Comparison of ENCODE assay signal across 8 cellular contexts in the genomic region with DNA sequence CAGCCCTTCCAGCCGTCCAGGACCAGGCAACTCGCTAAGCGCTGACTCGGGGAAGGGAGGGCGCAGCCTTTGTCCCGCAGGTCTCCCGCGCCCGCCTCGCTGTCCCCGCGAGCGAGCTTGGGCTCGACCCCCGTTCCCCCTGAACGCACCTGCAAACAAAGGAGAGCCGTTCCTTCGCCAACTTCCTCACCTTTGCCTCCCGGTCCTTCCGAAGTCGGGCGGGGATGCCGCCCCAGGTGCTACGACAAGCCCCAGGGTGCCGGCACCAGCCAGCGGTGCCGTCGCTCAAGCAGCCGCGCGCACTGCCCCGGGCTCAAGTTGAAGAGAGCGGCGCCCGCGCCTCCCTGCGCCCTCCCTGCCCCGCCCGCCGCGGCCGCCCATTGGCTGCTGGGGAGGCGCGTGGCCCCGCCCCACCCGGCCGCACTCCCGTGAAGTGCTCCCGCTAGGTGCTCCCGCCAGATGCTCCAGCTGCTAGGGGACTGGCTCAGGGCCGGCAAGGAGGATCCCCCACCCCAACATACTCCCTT.
DNase-seq lines count a peak whose midpoint lies in the region; ATAC-seq and TF ChIP-seq lines count a peak whose summit lies in the region.

No MANE protein-coding gene starts in this region.

- no peaks in the 10 kb centered on the region for H3K9me3 ChIP-seq in BLaER1
- no peaks in the 10 kb centered on the region for H3K9me3 ChIP-seq in PC-3 (ENCODE audit: low read length)
- H3K9me3 ChIP-seq in right atrium auricular region, result no peaks in the 10 kb centered on the region

- ATAC-seq in GM19351 (IDR thresholded peaks at IDR 0.05; ENCODE audit: unreplicated experiment) (peak; percentile 89), HG03460 (IDR thresholded peaks at IDR 0.05; ENCODE audit: unreplicated experiment) (peak; percentile 81), PC-3 (peak; percentile 92)
- peak; percentile 99 for ATAC-seq in activated naive CD8-positive, alpha-beta T cell treated with anti-CD3 and anti-CD28 coated beads, Interleukin-2, amount 10 ng/mL, durations not matched to agents 7 days and 5 days (ENCODE audit: low read depth)

- DNase-seq in PC-3, result peak; percentile 51
- DNase-seq in activated naive CD8-positive, alpha-beta T cell treated with anti-CD3 and anti-CD28 coated beads, Interleukin-2, amount 10 ng/mL, durations not matched to agents 7 days and 5 days, result peak; percentile 79
- DNase-seq in right atrium auricular region (ENCODE audit: low spot score), result peak; percentile 60
- DNase-seq in GF-D8 (lab: John Stamatoyannopoulos, UW), result no peak

- CTCF ChIA-PET in PC-3 (lab: Charles Lee), result no interaction called here

- TF ChIP-seq CTCF in PC-3 (conservative IDR thresholded peaks at IDR 0.05; ENCODE audit: low read depth, low read length), result no peak
- TF ChIP-seq CTCF in right atrium auricular region (IDR thresholded peaks at IDR 0.05), result no peak

- H3K36me3 ChIP-seq in BLaER1 (peaks cover 31% of the 10 kb centered on the region), PC-3 (ENCODE audit: low read depth, low read length) (no peaks in the 10 kb centered on the region), right atrium auricular region (no peaks in the 10 kb centered on the region), rectal smooth muscle tissue (ENCODE audit: control insufficient read depth, insufficient read depth, low read length) (no peaks in the 10 kb centered on the region)

- peak overlapping the region; percentile 93 for H3K4me3 ChIP-seq in BLaER1
- peak overlapping the region; percentile 60; the same call in 1 of the 2 replicates for H3K4me3 ChIP-seq in PC-3 (ENCODE audit: low read length)
- peak overlapping the region; percentile 44 to 53 for H3K4me3 ChIP-seq in right atrium auricular region
- peak overlapping the region; percentile 63 for H3K4me3 ChIP-seq in rectal smooth muscle tissue (ENCODE audit: low read length)

- H3K9me2 ChIP-seq in PC-3 (replicated peaks; ENCODE audit: low read length), result no peaks in the 10 kb centered on the region

- no peaks in the 10 kb centered on the region for H3F3A ChIP-seq in PC-3 (ENCODE audit: low read length, unreplicated experiment)

- H3K27ac ChIP-seq in BLaER1 (peak overlapping the region; percentile 93), PC-3 (ENCODE audit: low read length) (no peak overlapping the region), right atrium auricular region (no peak overlapping the region), rectal smooth muscle tissue (ENCODE audit: low read depth, low read length) (no peak overlapping the region)

- no peaks in the 10 kb centered on the region for H3K9me3 Mint-ChIP-seq in activated naive CD8-positive, alpha-beta T cell treated with anti-CD3 and anti-CD28 coated beads, Interleukin-2, amount 10 ng/mL, durations not matched to agents 7 days and 5 days

- H3K4me1 ChIP-seq in BLaER1 (peaks cover 65% of the 10 kb centered on the region), PC-3 (ENCODE audit: insufficient read depth, low read length) (no peaks in the 10 kb centered on the region), right atrium auricular region (peaks cover 0 to 13% of the 10 kb centered on the region in 2 donors), rectal smooth muscle tissue (ENCODE audit: control insufficient read depth, insufficient read depth, low read length) (no peaks in the 10 kb centered on the region)

- H3K4me2 ChIP-seq in BLaER1, result peak overlapping the region; percentile 91
- H3K4me2 ChIP-seq in PC-3 (ENCODE audit: low read length), result peak overlapping the region; percentile 80

- no peak overlapping the region for H3K27ac Mint-ChIP-seq in activated naive CD8-positive, alpha-beta T cell treated with anti-CD3 and anti-CD28 coated beads, Interleukin-2, amount 10 ng/mL, durations not matched to agents 7 days and 5 days

- peak overlapping the region; percentile 95 for H3K9ac ChIP-seq in BLaER1
- no peak overlapping the region for H3K9ac ChIP-seq in PC-3 (ENCODE audit: low read length)
- H3K9ac ChIP-seq in rectal smooth muscle tissue (ENCODE audit: low read length), result no peak overlapping the region

- peaks cover 8% of the 10 kb centered on the region for H3K4me1 Mint-ChIP-seq in activated naive CD8-positive, alpha-beta T cell treated with anti-CD3 and anti-CD28 coated beads, Interleukin-2, amount 10 ng/mL, durations not matched to agents 7 days and 5 days

- peak overlapping the region; percentile 48 for H2AFZ ChIP-seq in PC-3 (ENCODE audit: low read length)

- BruUV-seq in PC-3 (replicated peaks; lab: Mats Ljungman, UMichigan), result no TSS peak

- H3K27me3 ChIP-seq in BLaER1 (no peaks in the 10 kb centered on the region), PC-3 (ENCODE audit: low read length) (no peaks in the 10 kb centered on the region), right atrium auricular region (no peaks in the 10 kb centered on the region), rectal smooth muscle tissue (ENCODE audit: control insufficient read depth, insufficient read depth, low read length) (no peaks in the 10 kb centered on the region)

- intact Hi-C loops in PC-3 (cut with micrococcal nuclease), result no loop called here

- H4K20me1 ChIP-seq in BLaER1 (peaks cover 29% of the 10 kb centered on the region; the same call in 1 of the 2 replicates), PC-3 (ENCODE audit: low read length) (no peaks in the 10 kb centered on the region)

- no peaks in the 10 kb centered on the region for H3K36me3 Mint-ChIP-seq in activated naive CD8-positive, alpha-beta T cell treated with anti-CD3 and anti-CD28 coated beads, Interleukin-2, amount 10 ng/mL, durations not matched to agents 7 days and 5 days

- H3K4me3 Mint-ChIP-seq in activated naive CD8-positive, alpha-beta T cell treated with anti-CD3 and anti-CD28 coated beads, Interleukin-2, amount 10 ng/mL, durations not matched to agents 7 days and 5 days, result peak overlapping the region; percentile 75

- POLR2A ChIA-PET in PC-3 (lab: Charles Lee; ENCODE audit: unreplicated experiment), result no interaction called here
- POLR2A ChIA-PET in activated naive CD8-positive, alpha-beta T cell treated with anti-CD3 and anti-CD28 coated beads, Interleukin-2, amount 10 ng/mL, durations not matched to agents 7 days and 5 days (lab: Charles Lee), result no interaction called here

- H3K27me3 Mint-ChIP-seq in activated naive CD8-positive, alpha-beta T cell treated with anti-CD3 and anti-CD28 coated beads, Interleukin-2, amount 10 ng/mL, durations not matched to agents 7 days and 5 days, result peaks cover 60% of the 10 kb centered on the region

- H3K79me2 ChIP-seq in PC-3 (ENCODE audit: low read length), result no peaks in the 10 kb centered on the region
